8 cellular contexts compared by ENCODE assay signal in the genomic region with DNA sequence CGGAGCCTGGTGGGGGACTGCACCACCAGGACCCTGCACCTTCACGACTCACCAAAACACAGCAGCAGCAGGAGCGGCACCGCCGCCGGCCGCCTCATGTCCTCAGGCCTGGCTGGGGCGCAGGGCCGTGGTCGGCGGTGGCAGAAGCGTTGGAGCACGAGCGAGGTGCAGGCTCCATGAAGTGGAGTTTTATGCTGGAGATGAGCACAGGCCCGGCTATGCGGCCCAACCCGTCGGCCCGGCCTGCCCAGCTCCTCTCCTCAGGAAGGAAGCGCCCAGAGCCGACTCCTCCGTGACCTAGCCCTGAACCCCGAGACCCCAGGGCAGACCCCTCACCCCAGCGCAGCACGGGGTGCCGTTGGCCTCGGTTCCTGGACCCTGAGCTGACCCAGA. TPM values are rescaled to one million over a fixed set of nuclear protein-coding genes. Genes with fewer than 3 reads are reported as not detected.
DNase-seq lines count a peak whose midpoint lies in the region; ATAC-seq, FAIRE-seq and TF ChIP-seq lines count a peak whose summit lies in the region.

A gene (minus strand): TSS at position 162 of the 393 bp plus-strand sequence. CDS start 64 bp downstream, at position 98.

- no peak for DNase-seq in activated CD8-positive, alpha-beta T cell treated with anti-CD3 and anti-CD28 coated beads for 36 hours
- DNase-seq in iPS DF 6.9 (ENCODE audit: low read depth, low spot score) (no peak), smooth muscle cell (lab: John Stamatoyannopoulos, UW; ENCODE audit: unreplicated experiment) (no peak), GM12892 (ENCODE audit: insufficient read length) (no peak), urothelium cell line (ENCODE audit: low spot score) (no peak), NCI-H187 treated with DMSO at 0.1 percent for 48 hours (lab: John Stamatoyannopoulos, UW) (no peak)

- H3K27ac ChIP-seq in HEK293 (ENCODE audit: extremely low read depth, low read depth, low read length): peak within 1 kb of the TSS; percentile 78
- no peak within 1 kb of the TSS for H3K27ac ChIP-seq in iPS DF 6.9 (ENCODE audit: low read length)
- peak within 1 kb of the TSS; percentile 52 for H3K27ac ChIP-seq in smooth muscle cell (ENCODE audit: low read depth)

- peaks cover 3% of the 10 kb centered on the region for H3K4me1 Mint-ChIP-seq in activated CD8-positive, alpha-beta T cell treated with anti-CD3 and anti-CD28 coated beads for 36 hours (ENCODE audit: low read depth)

- H3K4me3 ChIP-seq in HEK293 (ENCODE audit: low read depth, low read length) (peak within 1 kb of the TSS; percentile 65), iPS DF 6.9 (ENCODE audit: low read length) (peak within 1 kb of the TSS; percentile 57; the same call in 1 of the 2 replicates), smooth muscle cell (peak within 1 kb of the TSS; percentile 82)

- no peaks in the 10 kb centered on the region for H3F3A ChIP-seq in smooth muscle cell (ENCODE audit: low read depth)

- H3K27me3 Mint-ChIP-seq in activated CD8-positive, alpha-beta T cell treated with anti-CD3 and anti-CD28 coated beads for 36 hours: peaks cover 3% of the 10 kb centered on the region

- H3K9me3 Mint-ChIP-seq in activated CD8-positive, alpha-beta T cell treated with anti-CD3 and anti-CD28 coated beads for 36 hours: no peaks in the 10 kb centered on the region

- POLR2A ChIA-PET in HEK293 (lab: Yijun Ruan, JAX): interaction anchor here (1.1 kb wide), 1 partner anchor 38 kb away, joined by 4 read pairs; a partner anchor contains a TSS
- POLR2A ChIA-PET in activated CD8-positive, alpha-beta T cell treated with anti-CD3 and anti-CD28 coated beads for 36 hours (lab: Charles Lee): interaction anchor here (1.9 kb wide), 1 partner anchor 46 kb away, joined by 4 read pairs; no protein-coding TSS in a partner anchor

- no CpG with 5 or more reads among the region's 27 CpGs for WGBS in iPS DF 6.9 (ENCODE audit: insufficient coverage, insufficient read length)
- 82% methylated on average over 27 of the region's 27 CpGs for WGBS in smooth muscle cell (ENCODE audit: low lambda C conversion rate)

- TF ChIP-seq POLR2A in GM12892 (IDR thresholded peaks at IDR 0.05; ENCODE audit: low read depth, low read length): no peak

- no peak for FAIRE-seq in GM12892 (lab: Jason Lieb, UNC)
- FAIRE-seq in urothelium cell line (lab: Jason Lieb, UNC): no peak

- no peaks in the 10 kb centered on the region for H3K79me2 ChIP-seq in smooth muscle cell (ENCODE audit: low read depth)

- intact Hi-C loops in activated CD8-positive, alpha-beta T cell treated with anti-CD3 and anti-CD28 coated beads for 36 hours (cut with micrococcal nuclease): no loop called here

- H3K27ac Mint-ChIP-seq in activated CD8-positive, alpha-beta T cell treated with anti-CD3 and anti-CD28 coated beads for 36 hours: peak within 1 kb of the TSS; percentile 81

- TF ChIP-seq CTCF in HEK293 (tag by site-specific recombination; IDR thresholded peaks at IDR 0.05) (no peak), smooth muscle cell (IDR thresholded peaks at IDR 0.05; ENCODE audit: borderline replicate concordance, insufficient read depth, poor library complexity, severe bottlenecking) (no peak)
- TF ChIP-seq CTCF in activated CD8-positive, alpha-beta T cell treated with anti-CD3 and anti-CD28 coated beads for 36 hours (IDR thresholded peaks at IDR 0.05): no peak

- CTCF ChIA-PET in HEK293 (lab: Yijun Ruan, JAX): interaction anchor here (0.5 to 1.0 kb wide), 4 partner anchors 35 to 187 kb away, joined by 3 to 4 read pairs (median 4); no protein-coding TSS in a partner anchor
- CTCF ChIA-PET in activated CD8-positive, alpha-beta T cell treated with anti-CD3 and anti-CD28 coated beads for 36 hours (lab: Charles Lee): no interaction called here

- no peaks in the 10 kb centered on the region for H3K36me3 ChIP-seq in HEK293 (ENCODE audit: control insufficient read depth in 2 of 2, insufficient read depth in 1 of 2, low read length in 2 of 2)
- H3K36me3 ChIP-seq in iPS DF 6.9 (ENCODE audit: control insufficient read depth, insufficient read depth, low read length): no peaks in the 10 kb centered on the region
- H3K36me3 ChIP-seq in smooth muscle cell (ENCODE audit: low read depth): no peaks in the 10 kb centered on the region

- no peak for ATAC-seq in activated CD8-positive, alpha-beta T cell treated with anti-CD3 and anti-CD28 coated beads for 36 hours
- no peak for ATAC-seq in HG03565 (IDR thresholded peaks at IDR 0.05; ENCODE audit: unreplicated experiment)

- peaks cover 8% of the 10 kb centered on the region for H4K20me1 ChIP-seq in smooth muscle cell (ENCODE audit: low read depth)

- peak within 1 kb of the TSS; percentile 76 for H3K4me3 Mint-ChIP-seq in activated CD8-positive, alpha-beta T cell treated with anti-CD3 and anti-CD28 coated beads for 36 hours

- H3K9ac ChIP-seq in smooth muscle cell (ENCODE audit: low read depth): peak within 1 kb of the TSS; percentile 70

- peak within 1 kb of the TSS; percentile 77 for H2AFZ ChIP-seq in smooth muscle cell (ENCODE audit: low read depth)

- H3K9me3 ChIP-seq in HEK293 (ENCODE audit: control insufficient read depth, insufficient read depth, low read depth, low read length) (no peaks in the 10 kb centered on the region), iPS DF 6.9 (ENCODE audit: control insufficient read depth, insufficient read depth, low read length) (no peaks in the 10 kb centered on the region), smooth muscle cell (replicated peaks; ENCODE audit: low read depth) (no peaks in the 10 kb centered on the region)

- H3K4me1 ChIP-seq in HEK293 (ENCODE audit: control insufficient read depth, insufficient read depth, low read length) (no peaks in the 10 kb centered on the region), iPS DF 6.9 (ENCODE audit: control insufficient read depth, insufficient read depth, low read length) (peaks cover 3% of the 10 kb centered on the region; the same call in 1 of the 2 replicates), smooth muscle cell (ENCODE audit: low read depth) (no peaks in the 10 kb centered on the region)

- no peaks in the 10 kb centered on the region for H3K27me3 ChIP-seq in iPS DF 6.9 (ENCODE audit: control insufficient read depth, insufficient read depth, low read length)
- H3K27me3 ChIP-seq in smooth muscle cell (ENCODE audit: low read depth): no peaks in the 10 kb centered on the region

- no peaks in the 10 kb centered on the region for H3K36me3 Mint-ChIP-seq in activated CD8-positive, alpha-beta T cell treated with anti-CD3 and anti-CD28 coated beads for 36 hours (ENCODE audit: low read depth)

- peak within 1 kb of the TSS; percentile 95 for H3K4me2 ChIP-seq in smooth muscle cell

TF ChIP-seq in HEK293, 187 proteins besides CTCF, POLR2A, EP300 and RAD21:
- TF ChIP-seq ZNF433 (tag by site-specific recombination; IDR thresholded peaks at IDR 0.05; ENCODE audit: low read depth) (no peak), ZNF48 (tag by site-specific recombination; IDR thresholded peaks at IDR 0.05) (no peak), ZNF600 (tag by site-specific recombination; IDR thresholded peaks at IDR 0.05) (no peak), KLF16 (tag by site-specific recombination; IDR thresholded peaks at IDR 0.05) (no peak), GLIS1 (tag by site-specific recombination; IDR thresholded peaks at IDR 0.05) (no peak), ZEB2 (tag by site-specific recombination; IDR thresholded peaks at IDR 0.05) (no peak), SP3 (tag by site-specific recombination; IDR thresholded peaks at IDR 0.05) (no peak)
- TF ChIP-seq, protein P1, sequence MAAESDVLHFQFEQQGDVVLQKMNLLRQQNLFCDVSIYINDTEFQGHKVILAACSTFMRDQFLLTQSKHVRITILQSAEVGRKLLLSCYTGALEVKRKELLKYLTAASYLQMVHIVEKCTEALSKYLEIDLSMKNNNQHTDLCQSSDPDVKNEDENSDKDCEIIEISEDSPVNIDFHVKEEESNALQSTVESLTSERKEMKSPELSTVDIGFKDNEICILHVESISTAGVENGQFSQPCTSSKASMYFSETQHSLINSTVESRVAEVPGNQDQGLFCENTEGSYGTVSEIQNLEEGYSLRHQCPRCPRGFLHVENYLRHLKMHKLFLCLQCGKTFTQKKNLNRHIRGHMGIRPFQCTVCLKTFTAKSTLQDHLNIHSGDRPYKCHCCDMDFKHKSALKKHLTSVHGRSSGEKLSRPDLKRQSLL (tag by site-specific recombination; IDR thresholded peaks at IDR 0.05): 0 out of 2 replicates have a peak, but pooled peaks have one; percentile 9

RNA-seq across cellular contexts. Expression of the gene that starts here (rescaled TPM):
- 1 to 10 TPM; 1.2 to 1.4 TPM for total RNA-seq in activated CD8-positive, alpha-beta T cell treated with anti-CD3 and anti-CD28 coated beads for 36 hours
- 0.63 and 2.7 TPM in 2 replicates for total RNA-seq in smooth muscle cell
- 2.3 and 3.3 TPM in 2 replicates for polyA plus RNA-seq in smooth muscle cell
- polyA plus RNA-seq in GM12892 (2012; ENCODE audit: missing spikeins): 0.17 TPM
